ENCODE assay signal across 23 cellular contexts in genomic region chr14:33404964-33405574, GRCh38.
"Had no signal": no experiment of that assay in that cellular context is flagged by ENCODE, and none has a peak within 500 bp of the region (broad histone marks: within the 10 kb centered on the region; RNA-seq: fewer than 3 reads in every experiment).

No MANE protein-coding gene starts in this region.

- H3K36me3 ChIP-seq: brain microvascular endothelial cell had no signal

- H3K4me3 Mint-ChIP-seq: activated CD4-positive, alpha-beta memory T cell treated with anti-CD3 and anti-CD28 coated beads, Interleukin-2, amount 10 ng/mL, durations not matched to agents 7 days and 5 days; activated CD4-positive, alpha-beta T cell treated with anti-CD3 and anti-CD28 coated beads for 36 hours; activated naive CD4-positive, alpha-beta T cell treated with anti-CD3 and anti-CD28 coated beads for 36 hours; activated naive CD8-positive, alpha-beta T cell; activated T-helper 17 cell treated with anti-CD3 and anti-CD28 coated beads, Interleukin-2, amount 50 U/mL, for 72 hours; T-cell had no signal

- H3K27me3 Mint-ChIP-seq: activated CD4-positive, alpha-beta memory T cell treated with anti-CD3 and anti-CD28 coated beads, Interleukin-2, amount 10 ng/mL, durations not matched to agents 7 days and 5 days; activated naive CD8-positive, alpha-beta T cell; T-cell had no signal

- H3K27ac Mint-ChIP-seq: activated CD4-positive, alpha-beta memory T cell treated with anti-CD3 and anti-CD28 coated beads, Interleukin-2, amount 10 ng/mL, durations not matched to agents 7 days and 5 days; activated CD4-positive, alpha-beta T cell treated with anti-CD3 and anti-CD28 coated beads for 36 hours; activated naive CD4-positive, alpha-beta T cell treated with anti-CD3 and anti-CD28 coated beads for 36 hours; activated naive CD8-positive, alpha-beta T cell; activated T-helper 17 cell treated with anti-CD3 and anti-CD28 coated beads, Interleukin-2, amount 50 U/mL, for 72 hours; T-cell had no signal

- H3K4me3 ChIP-seq: PC-9, SK-N-MC had no signal

- H3K27me3 ChIP-seq: brain microvascular endothelial cell had no signal

- H3K4me1 Mint-ChIP-seq: activated CD4-positive, alpha-beta memory T cell treated with anti-CD3 and anti-CD28 coated beads, Interleukin-2, amount 10 ng/mL, durations not matched to agents 7 days and 5 days; activated CD4-positive, alpha-beta T cell treated with anti-CD3 and anti-CD28 coated beads for 36 hours; activated T-helper 17 cell treated with anti-CD3 and anti-CD28 coated beads, Interleukin-2, amount 50 U/mL, for 72 hours; T-cell had no signal

- H3K27ac ChIP-seq: brain microvascular endothelial cell, PC-9, SK-N-MC, VCaP had no signal

- ATAC-seq: activated CD4-positive, alpha-beta T cell treated with anti-CD3 and anti-CD28 coated beads for 36 hours; activated T-helper 17 cell treated with anti-CD3 and anti-CD28 coated beads, Interleukin-2, amount 50 U/mL, for 72 hours; T-cell had no signal

- H3K36me3 Mint-ChIP-seq: activated naive CD8-positive, alpha-beta T cell; T-cell had no signal

- H2AFZ ChIP-seq: PC-9 had no signal

- DNase-seq: activated CD4-positive, alpha-beta memory T cell treated with anti-CD3 and anti-CD28 coated beads, Interleukin-2, amount 10 ng/mL, durations not matched to agents 7 days and 5 days; activated CD4-positive, alpha-beta T cell treated with anti-CD3 and anti-CD28 coated beads for 36 hours; activated CD4-positive, alpha-beta T cell treated with anti-CD3 and anti-CD28 coated beads, Interleukin-2, amount 50 U/mL, for 1 hour; activated gamma-delta T cell; activated naive CD4-positive, alpha-beta T cell treated with anti-CD3 and anti-CD28 coated beads for 36 hours; activated T-cell treated with anti-CD3 and anti-CD28 coated beads for 4 hours; activated T-cell treated with anti-CD3 and anti-CD28 coated beads, Interleukin-2, amount 50 U/mL, for 48 hours; amygdala; brain microvascular endothelial cell; KG1; NCI-H1092; NCI-H1930; NCI-H2107; NCI-H446; NCI-H524; PC-9; SHP77 treated with DMSO at 0.1 percent for 48 hours; T-cell; T-helper 2 cell had no signal

- H3K4me2 ChIP-seq: PC-9 had no signal
